1 cellular context compared by ENCODE assay signal in genomic region chr12:51848843-51849735, GRCh38.
TF ChIP-seq lines count a peak whose summit lies in the region.

No MANE protein-coding gene starts in this region.

TF ChIP-seq in endothelial cell of umbilical vein, 7 proteins besides CTCF, POLR2A, EP300 and RAD21 (continued from another document):
- TF ChIP-seq POLR2AphosphoS5 (IDR thresholded peaks at IDR 0.05; ENCODE audit: insufficient read depth, low read depth, low read length) (no peak), GATA2 (IDR thresholded peaks at IDR 0.05; ENCODE audit: insufficient read depth, insufficient read length, low read depth, low read length) (no peak), EZH2 (IDR thresholded peaks at IDR 0.05; ENCODE audit: borderline replicate concordance, low read depth, low read length, severe bottlenecking) (no peak), JUN (IDR thresholded peaks at IDR 0.05; ENCODE audit: borderline replicate concordance, insufficient read depth, insufficient read length, low read depth) (no peak)
